14 cellular contexts compared by ENCODE assay signal in the genomic region with DNA sequence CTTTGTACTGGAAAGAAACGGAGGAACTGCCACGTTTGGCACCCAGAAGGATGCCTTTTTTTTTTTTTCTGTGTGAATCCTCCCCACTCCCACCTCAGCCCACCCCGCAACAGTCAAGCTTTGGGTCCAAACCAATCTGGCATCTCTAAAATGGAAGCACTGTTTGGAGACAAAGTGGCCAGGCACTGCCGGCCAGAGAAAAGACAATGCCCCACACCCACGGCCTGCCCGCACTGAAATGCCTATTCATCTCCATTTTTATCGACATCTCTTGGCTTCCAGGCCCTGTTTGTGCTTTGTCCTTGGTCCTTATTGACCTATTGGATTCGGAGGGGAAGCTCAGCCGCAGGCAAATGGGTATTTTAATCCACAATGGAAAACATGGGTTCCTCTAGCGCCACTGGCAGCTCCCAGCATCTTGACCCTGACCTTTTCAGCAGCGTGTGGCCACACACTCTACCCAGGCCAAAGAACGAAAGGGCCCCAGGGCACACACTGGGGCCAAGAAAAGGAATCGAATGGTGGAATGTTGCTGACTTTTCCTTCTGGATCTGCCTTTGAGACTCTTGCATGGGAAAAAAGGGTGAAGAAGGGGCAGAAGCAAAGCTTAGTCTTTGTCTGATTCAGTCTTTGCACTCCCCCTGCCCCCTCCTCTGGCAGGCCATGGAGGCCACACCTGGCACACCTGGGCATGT.
DNase-seq lines count a peak whose midpoint lies in the region; TF ChIP-seq lines count a peak whose summit lies in the region.
"Had no signal": no experiment of that assay in that cellular context is flagged by ENCODE, and none has a peak within 500 bp of the region (broad histone marks: within the 10 kb centered on the region; RNA-seq: fewer than 3 reads in every experiment).

No MANE protein-coding gene starts in this region.

- H3K27ac ChIP-seq in RWPE1: no peak overlapping the region

- intact Hi-C loops in activated T-helper 1 cell treated with anti-CD3 and anti-CD28 coated beads, Interleukin-12 subunit alpha, Interleukin-12 subunit beta, Interleukin-2, Interleukin-4 antibody, amounts not matched to agents 30 ng/mL and 10 ng/mL and 1 ng/mL, durations not matched to agents 14 hours and 24 hours and 36 hours (cut with micrococcal nuclease): no loop called here

- DNase-seq in C1 segment of cervical spinal cord (lab: John Stamatoyannopoulos, UW) (peak in 12 of 14 donors; percentile 11 to 84 (median 73)), anterior cingulate cortex (lab: John Stamatoyannopoulos, UW) (peak in 55 of 58 donors; percentile 18 to 95 (median 74)), hippocampal formation (lab: John Stamatoyannopoulos, UW) (peak; percentile 89 to 94), occipital lobe (lab: John Stamatoyannopoulos, UW) (peak; percentile 78), NCI-H2196 treated with DMSO at 0.1 percent for 48 hours (lab: John Stamatoyannopoulos, UW; ENCODE audit: unreplicated experiment) (no peak), RWPE1 (ENCODE audit: low spot score) (no peak), hepatic stellate cell (ENCODE audit: low spot score) (no peak)
- no peak for DNase-seq in activated T-helper 1 cell treated with anti-CD3 and anti-CD28 coated beads, Interleukin-12 subunit alpha, Interleukin-12 subunit beta, Interleukin-2, Interleukin-4 antibody, amounts not matched to agents 30 ng/mL and 10 ng/mL and 1 ng/mL, durations not matched to agents 14 hours and 24 hours and 36 hours (ENCODE audit: low spot score)
- DNase-seq: DMS79, NCI-H146, NCI-H2107, NCI-H446 treated with DMSO at 0.1 percent for 48 hours, NCI-H748 treated with DMSO at 0.1 percent for 48 hours, SHP77 had no signal

- POLR2A ChIA-PET in RWPE1 (lab: Yijun Ruan, JAX; ENCODE audit: low non-redundant PET): no interaction called here

- no peak overlapping the region for H3K4me3 Mint-ChIP-seq in activated T-helper 1 cell treated with anti-CD3 and anti-CD28 coated beads, Interleukin-12 subunit alpha, Interleukin-12 subunit beta, Interleukin-2, Interleukin-4 antibody, amounts not matched to agents 30 ng/mL and 10 ng/mL and 1 ng/mL, durations not matched to agents 14 hours and 24 hours and 36 hours

- H3K27ac Mint-ChIP-seq in activated T-helper 1 cell treated with anti-CD3 and anti-CD28 coated beads, Interleukin-12 subunit alpha, Interleukin-12 subunit beta, Interleukin-2, Interleukin-4 antibody, amounts not matched to agents 30 ng/mL and 10 ng/mL and 1 ng/mL, durations not matched to agents 14 hours and 24 hours and 36 hours: no peak overlapping the region

- no peak for TF ChIP-seq CTCF in RWPE1 (conservative IDR thresholded peaks at IDR 0.05; ENCODE audit: low read depth)

- H3K4me1 Mint-ChIP-seq in activated T-helper 1 cell treated with anti-CD3 and anti-CD28 coated beads, Interleukin-12 subunit alpha, Interleukin-12 subunit beta, Interleukin-2, Interleukin-4 antibody, amounts not matched to agents 30 ng/mL and 10 ng/mL and 1 ng/mL, durations not matched to agents 14 hours and 24 hours and 36 hours (ENCODE audit: low read depth): peaks cover 10% of the 10 kb centered on the region

- CTCF ChIA-PET in RWPE1 (lab: Yijun Ruan, JAX): interaction anchor here (0.6 to 0.9 kb wide), 6 partner anchors 391 to 1189 kb away, joined by 3 to 5 read pairs (median 3); a partner anchor contains a TSS

- no peaks in the 10 kb centered on the region for H3K9me3 Mint-ChIP-seq in activated T-helper 1 cell treated with anti-CD3 and anti-CD28 coated beads, Interleukin-12 subunit alpha, Interleukin-12 subunit beta, Interleukin-2, Interleukin-4 antibody, amounts not matched to agents 30 ng/mL and 10 ng/mL and 1 ng/mL, durations not matched to agents 14 hours and 24 hours and 36 hours

- H3K36me3 Mint-ChIP-seq in activated T-helper 1 cell treated with anti-CD3 and anti-CD28 coated beads, Interleukin-12 subunit alpha, Interleukin-12 subunit beta, Interleukin-2, Interleukin-4 antibody, amounts not matched to agents 30 ng/mL and 10 ng/mL and 1 ng/mL, durations not matched to agents 14 hours and 24 hours and 36 hours (ENCODE audit: low read depth): no peaks in the 10 kb centered on the region

- peaks cover 3% of the 10 kb centered on the region for H3K27me3 Mint-ChIP-seq in activated T-helper 1 cell treated with anti-CD3 and anti-CD28 coated beads, Interleukin-12 subunit alpha, Interleukin-12 subunit beta, Interleukin-2, Interleukin-4 antibody, amounts not matched to agents 30 ng/mL and 10 ng/mL and 1 ng/mL, durations not matched to agents 14 hours and 24 hours and 36 hours (ENCODE audit: insufficient read depth)

Comparison
In these comparisons a context has a peak if more than half of its experiments do, and no peak if none do; other contexts are left out.
1. DNase-seq: peak in C1 segment of cervical spinal cord (12 of 14), anterior cingulate cortex (55 of 58), hippocampal formation (2 of 2) and occipital lobe (single experiment); none in NCI-H2196 treated with DMSO at 0.1 percent for 48 hours (single experiment), activated T-helper 1 cell treated with anti-CD3 and anti-CD28 coated beads, Interleukin-12 subunit alpha, Interleukin-12 subunit beta, Interleukin-2, Interleukin-4 antibody, amounts not matched to agents 30 ng/mL and 10 ng/mL and 1 ng/mL, durations not matched to agents 14 hours and 24 hours and 36 hours (single experiment), RWPE1 (single experiment) and hepatic stellate cell (single experiment).